In the genomic region with DNA sequence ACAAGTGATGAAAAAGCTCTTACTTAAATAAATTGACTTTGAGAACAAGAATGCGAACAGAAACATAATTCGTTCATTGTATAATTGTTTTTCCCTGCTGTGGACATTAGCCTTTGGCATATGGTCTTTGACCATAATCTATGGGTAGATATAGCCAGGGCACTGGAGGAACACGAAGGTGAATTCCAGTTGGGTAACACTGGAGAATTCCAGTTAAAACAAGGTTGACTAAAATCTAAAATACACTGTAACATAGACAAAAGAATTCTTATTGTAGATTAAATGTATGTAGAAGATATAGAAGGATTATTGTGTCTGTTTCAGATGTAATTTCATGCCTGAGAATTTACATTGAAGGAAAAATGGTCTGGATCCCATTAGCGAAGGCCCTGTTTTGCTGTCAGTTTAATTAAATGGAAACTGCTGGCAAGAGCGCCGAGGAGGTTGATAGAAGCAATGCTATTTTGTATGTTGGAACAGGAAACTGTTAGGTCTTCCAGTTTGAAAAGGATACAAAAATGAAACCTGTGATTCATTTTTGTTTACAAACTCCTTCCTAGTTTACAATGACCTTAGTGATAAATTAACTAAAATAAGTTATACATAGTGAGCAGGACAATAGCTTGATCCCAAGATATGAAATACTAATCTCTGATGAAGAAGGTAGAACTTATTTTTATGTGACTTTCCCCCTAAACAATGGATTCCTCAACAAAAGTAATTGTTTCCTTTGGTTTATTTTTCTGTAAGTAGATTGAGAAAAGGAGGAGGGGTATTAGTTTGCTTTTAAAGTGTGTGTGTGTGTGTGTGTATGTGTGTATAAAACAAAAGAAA, we compare ENCODE assay signal across 1 cellular context.
TF ChIP-seq lines count a peak whose summit lies in the region.

No MANE protein-coding gene starts in this region.

TF ChIP-seq in GM12878, 131 proteins besides CTCF, POLR2A, EP300 and RAD21 (continued from another document):
- TF ChIP-seq LARP7 (IDR thresholded peaks at IDR 0.05) = no peak
- no peak for TF ChIP-seq KLF5 (IDR thresholded peaks at IDR 0.05; ENCODE audit: partially characterized antibody)
- no peak for TF ChIP-seq CREM (IDR thresholded peaks at IDR 0.05; ENCODE audit: low read depth)
- TF ChIP-seq, protein P1, sequence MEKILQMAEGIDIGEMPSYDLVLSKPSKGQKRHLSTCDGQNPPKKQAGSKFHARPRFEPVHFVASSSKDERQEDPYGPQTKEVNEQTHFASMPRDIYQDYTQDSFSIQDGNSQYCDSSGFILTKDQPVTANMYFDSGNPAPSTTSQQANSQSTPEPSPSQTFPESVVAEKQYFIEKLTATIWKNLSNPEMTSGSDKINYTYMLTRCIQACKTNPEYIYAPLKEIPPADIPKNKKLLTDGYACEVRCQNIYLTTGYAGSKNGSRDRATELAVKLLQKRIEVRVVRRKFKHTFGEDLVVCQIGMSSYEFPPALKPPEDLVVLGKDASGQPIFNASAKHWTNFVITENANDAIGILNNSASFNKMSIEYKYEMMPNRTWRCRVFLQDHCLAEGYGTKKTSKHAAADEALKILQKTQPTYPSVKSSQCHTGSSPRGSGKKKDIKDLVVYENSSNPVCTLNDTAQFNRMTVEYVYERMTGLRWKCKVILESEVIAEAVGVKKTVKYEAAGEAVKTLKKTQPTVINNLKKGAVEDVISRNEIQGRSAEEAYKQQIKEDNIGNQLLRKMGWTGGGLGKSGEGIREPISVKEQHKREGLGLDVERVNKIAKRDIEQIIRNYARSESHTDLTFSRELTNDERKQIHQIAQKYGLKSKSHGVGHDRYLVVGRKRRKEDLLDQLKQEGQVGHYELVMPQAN (conservative IDR thresholded peaks at IDR 0.05) = no peak
